19 cellular contexts compared by ENCODE assay signal in genomic region chr17:79048826-79049755, GRCh38. TPM values are rescaled to one million over a fixed set of nuclear protein-coding genes. Genes with fewer than 3 reads are reported as not detected.
"Had no signal": no experiment of that assay in that cellular context is flagged by ENCODE, and none has a peak within 500 bp of the region (broad histone marks: within the 10 kb centered on the region; RNA-seq: fewer than 3 reads in every experiment).

No MANE protein-coding gene starts in this region.

- H3K27me3 ChIP-seq: adrenal gland, body of pancreas, tibial artery had no signal

- H3K36me3 ChIP-seq: gastrocnemius medialis had no signal

- FAIRE-seq: keratinocyte had no signal

- H3K27ac ChIP-seq: adrenal gland, body of pancreas, epithelial cell of prostate, stomach had no signal

- DNase-seq: activated CD4-positive, alpha-beta T cell treated with anti-CD3 and anti-CD28 coated beads for 4 hours; activated CD8-positive, alpha-beta T cell treated with anti-CD3 and anti-CD28 coated beads, Interleukin-2, amount 10 ng/mL, durations not matched to agents 7 days and 5 days; activated naive CD4-positive, alpha-beta T cell treated with anti-CD3 and anti-CD28 coated beads, Interleukin-2, amount 50 U/mL, for 16 hours; adrenal gland; body of pancreas; effector memory CD8-positive, alpha-beta T cell; gastrocnemius medialis; naive thymus-derived CD4-positive, alpha-beta T cell; T-cell; T1000; tibial artery had no signal

- H3K9me3 ChIP-seq: body of pancreas, gastrocnemius medialis, tibial artery had no signal

- H3K4me3 Mint-ChIP-seq: activated CD8-positive, alpha-beta T cell treated with anti-CD3 and anti-CD28 coated beads, Interleukin-2, amount 10 ng/mL, durations not matched to agents 7 days and 5 days; activated T-helper 1 cell treated with anti-CD3 and anti-CD28 coated beads, Interleukin-12 subunit alpha, Interleukin-12 subunit beta, Interleukin-2, Interleukin-4 antibody, amounts not matched to agents 30 ng/mL and 10 ng/mL and 1 ng/mL, durations not matched to agents 14 hours and 24 hours and 36 hours; central memory CD8-positive, alpha-beta T cell; dendritic cell treated with granulocyte-macrophage colony-stimulating factor and Interleukin-4, amounts not matched to agents 40 ng/mL and 50 ng/mL, for 4 days; effector memory CD8-positive, alpha-beta T cell; naive thymus-derived CD4-positive, alpha-beta T cell; T-cell had no signal

- ATAC-seq: activated CD8-positive, alpha-beta T cell treated with anti-CD3 and anti-CD28 coated beads, Interleukin-2, amount 10 ng/mL, durations not matched to agents 7 days and 5 days; body of pancreas; effector memory CD8-positive, alpha-beta T cell; gastrocnemius medialis; naive thymus-derived CD4-positive, alpha-beta T cell; T-cell had no signal

- H3K27ac Mint-ChIP-seq: activated CD8-positive, alpha-beta T cell treated with anti-CD3 and anti-CD28 coated beads, Interleukin-2, amount 10 ng/mL, durations not matched to agents 7 days and 5 days; activated T-helper 1 cell treated with anti-CD3 and anti-CD28 coated beads, Interleukin-12 subunit alpha, Interleukin-12 subunit beta, Interleukin-2, Interleukin-4 antibody, amounts not matched to agents 30 ng/mL and 10 ng/mL and 1 ng/mL, durations not matched to agents 14 hours and 24 hours and 36 hours; dendritic cell treated with granulocyte-macrophage colony-stimulating factor and Interleukin-4, amounts not matched to agents 40 ng/mL and 50 ng/mL, for 4 days; effector memory CD8-positive, alpha-beta T cell; naive thymus-derived CD4-positive, alpha-beta T cell; T-cell had no signal

- H3K4me3 ChIP-seq: adrenal gland, body of pancreas, gastrocnemius medialis, lung, skin epidermis, stomach, tibial artery had no signal

- H3K36me3 Mint-ChIP-seq: T-cell had no signal

RNA-seq across cellular contexts. Expression of gene C1QTNF1, which starts 25.1 kb away (rescaled TPM):
- total RNA-seq: activated CD8-positive, alpha-beta T cell treated with anti-CD3 and anti-CD28 coated beads, Interleukin-2, amount 10 ng/mL, durations not matched to agents 7 days and 5 days; activated T-helper 1 cell treated with anti-CD3 and anti-CD28 coated beads, Interleukin-12 subunit alpha, Interleukin-12 subunit beta, Interleukin-2, Interleukin-4 antibody, amounts not matched to agents 30 ng/mL and 10 ng/mL and 1 ng/mL, durations not matched to agents 14 hours and 24 hours and 36 hours had no signal
- polyA plus RNA-seq: naive thymus-derived CD4-positive, alpha-beta T cell had no signal
